ENCODE assay signal across 1 cellular context in the genomic region with DNA sequence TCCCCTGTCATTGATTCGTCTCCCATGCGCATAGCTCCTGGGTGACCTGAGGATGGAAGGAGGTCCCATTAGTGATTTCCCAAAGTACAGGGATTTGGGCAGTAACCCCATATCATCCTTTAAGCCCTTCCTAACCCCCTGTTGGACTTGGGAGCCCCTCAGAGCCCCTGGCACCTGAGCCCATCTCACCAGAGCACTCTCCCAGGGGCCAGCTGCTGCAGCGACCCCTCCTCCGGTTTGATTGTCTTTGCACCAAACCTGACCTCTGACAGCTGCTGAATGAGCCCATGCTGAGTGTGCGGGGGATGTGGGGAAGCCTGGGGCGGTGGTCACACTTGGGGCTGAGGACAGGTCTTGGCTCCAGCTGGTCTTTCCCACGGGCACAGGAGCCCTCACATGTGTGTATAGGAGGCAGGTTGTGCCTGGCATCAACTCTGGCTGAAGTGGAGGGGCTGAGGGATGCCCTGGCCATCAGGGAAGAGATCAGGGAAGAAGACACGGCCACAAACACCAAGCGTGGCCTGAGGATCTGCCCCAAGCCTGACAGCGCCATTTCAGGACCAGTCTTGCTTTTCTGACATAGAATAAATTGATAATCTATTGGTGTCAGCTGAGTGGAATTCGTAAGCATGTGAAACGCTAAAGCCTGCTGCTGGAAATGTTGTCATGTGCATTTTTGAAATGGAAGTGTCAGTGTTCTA.
TF ChIP-seq lines count a peak whose summit lies in the region.

No MANE protein-coding gene starts in this region.

TF ChIP-seq in GM23338, 12 proteins besides CTCF, POLR2A, EP300 and RAD21 (continued from another document):
- TF ChIP-seq ETS1 (IDR thresholded peaks at IDR 0.05), result no peak
- TF ChIP-seq POLR2AphosphoS5 (IDR thresholded peaks at IDR 0.05; ENCODE audit: low read depth), result no peak
- TF ChIP-seq REST (IDR thresholded peaks at IDR 0.05; ENCODE audit: unreplicated experiment), result no peak
- no peak for TF ChIP-seq EZH2 (IDR thresholded peaks at IDR 0.05; ENCODE audit: low read depth, unreplicated experiment)
TF ChIP-seq in GM23338: peak in this region for 0.
